8 cellular contexts compared by ENCODE assay signal in the genomic region with DNA sequence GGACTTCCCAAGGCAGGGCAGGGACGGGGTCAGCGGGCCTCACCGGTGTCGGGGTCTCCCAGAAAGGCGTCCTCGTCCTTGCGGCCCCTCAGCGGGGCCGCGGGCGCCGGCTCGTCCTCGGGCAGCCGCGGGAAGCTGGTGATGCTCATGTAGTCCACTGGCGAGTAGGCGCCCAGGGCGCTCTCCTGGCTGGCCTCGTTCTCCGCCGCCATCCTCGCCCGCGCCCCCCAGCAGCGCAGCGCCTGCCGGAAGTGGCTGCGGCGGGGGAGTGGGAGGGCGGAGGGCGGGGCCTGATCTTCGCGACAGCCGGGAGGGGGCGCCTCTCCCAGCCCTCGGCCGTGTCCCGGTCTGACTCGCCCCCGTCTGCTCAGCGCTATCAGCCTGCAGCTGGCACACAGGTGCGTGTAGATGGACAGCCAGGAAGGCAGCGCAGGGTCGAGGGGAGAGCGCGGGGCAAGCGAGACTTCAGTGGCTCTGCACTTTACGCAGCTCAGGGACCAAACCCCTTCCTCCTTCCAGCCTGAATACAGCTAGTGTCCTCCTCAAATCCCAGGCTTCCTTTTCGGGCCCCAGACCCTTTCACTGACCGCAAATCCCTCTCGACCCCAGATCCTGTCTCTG. TPM values are rescaled to one million over a fixed set of nuclear protein-coding genes. Genes with fewer than 3 reads are reported as not detected.
DNase-seq lines count a peak whose midpoint lies in the region; ATAC-seq, FAIRE-seq and TF ChIP-seq lines count a peak whose summit lies in the region.

A gene with protein sequence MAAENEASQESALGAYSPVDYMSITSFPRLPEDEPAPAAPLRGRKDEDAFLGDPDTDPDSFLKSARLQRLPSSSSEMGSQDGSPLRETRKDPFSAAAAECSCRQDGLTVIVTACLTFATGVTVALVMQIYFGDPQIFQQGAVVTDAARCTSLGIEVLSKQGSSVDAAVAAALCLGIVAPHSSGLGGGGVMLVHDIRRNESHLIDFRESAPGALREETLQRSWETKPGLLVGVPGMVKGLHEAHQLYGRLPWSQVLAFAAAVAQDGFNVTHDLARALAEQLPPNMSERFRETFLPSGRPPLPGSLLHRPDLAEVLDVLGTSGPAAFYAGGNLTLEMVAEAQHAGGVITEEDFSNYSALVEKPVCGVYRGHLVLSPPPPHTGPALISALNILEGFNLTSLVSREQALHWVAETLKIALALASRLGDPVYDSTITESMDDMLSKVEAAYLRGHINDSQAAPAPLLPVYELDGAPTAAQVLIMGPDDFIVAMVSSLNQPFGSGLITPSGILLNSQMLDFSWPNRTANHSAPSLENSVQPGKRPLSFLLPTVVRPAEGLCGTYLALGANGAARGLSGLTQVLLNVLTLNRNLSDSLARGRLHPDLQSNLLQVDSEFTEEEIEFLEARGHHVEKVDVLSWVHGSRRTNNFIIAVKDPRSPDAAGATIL (minus strand): TSS at position 253 of the 621 bp plus-strand sequence. CDS start 41 bp downstream, at position 212.

- H3K27ac Mint-ChIP-seq in activated naive CD8-positive, alpha-beta T cell treated with anti-CD3 and anti-CD28 coated beads, Interleukin-2, amount 10 ng/mL, durations not matched to agents 7 days and 5 days, result peak within 1 kb of the TSS; percentile 74

- TF ChIP-seq CTCF in SU-DHL-6 (IDR thresholded peaks at IDR 0.05; ENCODE audit: insufficient read depth, low read length, poor library complexity, severe bottlenecking), result peak; percentile 74
- peak; percentile 55 for TF ChIP-seq CTCF in cardiac muscle cell (IDR thresholded peaks at IDR 0.05; ENCODE audit: low read depth, low read length)
- peak; percentile 46 to 61 (median 56) for TF ChIP-seq CTCF in pancreas (IDR thresholded peaks at IDR 0.05)

- H3K36me3 Mint-ChIP-seq in activated naive CD8-positive, alpha-beta T cell treated with anti-CD3 and anti-CD28 coated beads, Interleukin-2, amount 10 ng/mL, durations not matched to agents 7 days and 5 days, result no peaks in the 10 kb centered on the region

- H4K20me1 ChIP-seq in SU-DHL-6 (ENCODE audit: low read depth, low read length), result no peaks in the 10 kb centered on the region

- H3K27me3 ChIP-seq in SU-DHL-6 (ENCODE audit: low read length), result no peaks in the 10 kb centered on the region
- H3K27me3 ChIP-seq in cardiac muscle cell, result no peaks in the 10 kb centered on the region
- H3K27me3 ChIP-seq in pancreas, result no peaks in the 10 kb centered on the region
- H3K27me3 ChIP-seq in thymus (ENCODE audit: control insufficient read depth, insufficient read depth), result peaks cover 5% of the 10 kb centered on the region

- H3K27ac ChIP-seq in SU-DHL-6 (ENCODE audit: low read depth, low read length) (no peak within 1 kb of the TSS), cardiac muscle cell (no peak within 1 kb of the TSS), pancreas (peak within 1 kb of the TSS; percentile 42 to 56 (median 49)), thymus (ENCODE audit: low read depth) (peak within 1 kb of the TSS; percentile 8)

- no peak for FAIRE-seq in pancreas (lab: Jason Lieb, UNC)

- H3K4me3 ChIP-seq in SU-DHL-6 (ENCODE audit: insufficient read depth, low read length, poor library complexity, severe bottlenecking) (peak within 1 kb of the TSS; percentile 2), cardiac muscle cell (peak within 1 kb of the TSS; percentile 69), pancreas (peak within 1 kb of the TSS; percentile 39 to 79 (median 67)), thymus (ENCODE audit: low read length) (peak within 1 kb of the TSS; percentile 50)

- peaks cover 51% of the 10 kb centered on the region for H3K4me1 Mint-ChIP-seq in activated naive CD8-positive, alpha-beta T cell treated with anti-CD3 and anti-CD28 coated beads, Interleukin-2, amount 10 ng/mL, durations not matched to agents 7 days and 5 days

- H3K9me2 ChIP-seq in SU-DHL-6 (replicated peaks; ENCODE audit: insufficient read depth, low read length), result no peaks in the 10 kb centered on the region

- POLR2A ChIA-PET in activated naive CD8-positive, alpha-beta T cell treated with anti-CD3 and anti-CD28 coated beads, Interleukin-2, amount 10 ng/mL, durations not matched to agents 7 days and 5 days (lab: Charles Lee), result interaction anchor here (0.6 to 5.7 kb wide), 5 partner anchors 16 to 405 kb away, joined by 3 to 44 read pairs (median 3); a partner anchor contains a TSS

- ATAC-seq in GM21447 (IDR thresholded peaks at IDR 0.05; ENCODE audit: unreplicated experiment) (peak; percentile 36), pancreas (peak; percentile 64 to 80 (median 72))
- ATAC-seq in activated naive CD8-positive, alpha-beta T cell treated with anti-CD3 and anti-CD28 coated beads, Interleukin-2, amount 10 ng/mL, durations not matched to agents 7 days and 5 days (ENCODE audit: low read depth), result peak; percentile 51

- H3K79me2 ChIP-seq in SU-DHL-6 (ENCODE audit: insufficient read depth, low read length), result no peaks in the 10 kb centered on the region

- H3K4me2 ChIP-seq in SU-DHL-6 (ENCODE audit: low read depth, low read length, poor library complexity, severe bottlenecking), result peak within 1 kb of the TSS; percentile 29

- H3K36me3 ChIP-seq in SU-DHL-6 (ENCODE audit: low read length) (no peaks in the 10 kb centered on the region), cardiac muscle cell (no peaks in the 10 kb centered on the region), pancreas (no peaks in the 10 kb centered on the region), thymus (ENCODE audit: control insufficient read depth, insufficient read depth) (no peaks in the 10 kb centered on the region)

- 1% methylated on average over 38 to 52 of the region's 52 CpGs for WGBS in pancreas, 2 donors
- WGBS in thymus, result 2% methylated on average over 52 of the region's 52 CpGs

- no peaks in the 10 kb centered on the region for H3K9me3 Mint-ChIP-seq in activated naive CD8-positive, alpha-beta T cell treated with anti-CD3 and anti-CD28 coated beads, Interleukin-2, amount 10 ng/mL, durations not matched to agents 7 days and 5 days

- H3K9me3 ChIP-seq in SU-DHL-6 (ENCODE audit: insufficient read depth, low read length), result no peaks in the 10 kb centered on the region
- H3K9me3 ChIP-seq in cardiac muscle cell (ENCODE audit: low read depth), result no peaks in the 10 kb centered on the region
- H3K9me3 ChIP-seq in pancreas, result no peaks in the 10 kb centered on the region
- H3K9me3 ChIP-seq in thymus (ENCODE audit: control insufficient read depth), result no peaks in the 10 kb centered on the region

- H3K27me3 Mint-ChIP-seq in activated naive CD8-positive, alpha-beta T cell treated with anti-CD3 and anti-CD28 coated beads, Interleukin-2, amount 10 ng/mL, durations not matched to agents 7 days and 5 days, result peaks cover 2% of the 10 kb centered on the region

- no peak within 1 kb of the TSS for H2AFZ ChIP-seq in SU-DHL-6 (ENCODE audit: low read depth, low read length, severe bottlenecking)

- no peak within 1 kb of the TSS; the same call in 1 of the 2 replicates for H3K9ac ChIP-seq in SU-DHL-6 (ENCODE audit: low read length)

- intact Hi-C loops in pancreas (cut with DNase I), result loop anchor here in 1 of 3 donors (10.0 kb wide), 1 partner anchor 82 kb away; a partner anchor contains a TSS

- DNase-seq in C1 segment of cervical spinal cord (lab: John Stamatoyannopoulos, UW) (peak in 13 of 14 donors; percentile 31 to 84 (median 67)), NAMALWA (ENCODE audit: low spot score) (peak; percentile 83), cardiac muscle cell (ENCODE audit: low read depth in 1 of 2, low spot score in 1 of 2) (peak; percentile 72 to 86), pancreas (peak; percentile 81 to 95 (median 89))
- peak; percentile 93 for DNase-seq in activated naive CD8-positive, alpha-beta T cell treated with anti-CD3 and anti-CD28 coated beads, Interleukin-2, amount 10 ng/mL, durations not matched to agents 7 days and 5 days

- peaks cover 3% of the 10 kb centered on the region for H3K4me1 ChIP-seq in cardiac muscle cell (ENCODE audit: low read depth)
- H3K4me1 ChIP-seq in pancreas, result peaks cover 0 to 17% (median 6%) of the 10 kb centered on the region in 3 donors
- peaks cover 12% of the 10 kb centered on the region for H3K4me1 ChIP-seq in thymus (ENCODE audit: control insufficient read depth, insufficient read depth, low read length)

- H3F3A ChIP-seq in SU-DHL-6 (ENCODE audit: insufficient read depth), result no peaks in the 10 kb centered on the region

- peak within 1 kb of the TSS; percentile 83 for H3K4me3 Mint-ChIP-seq in activated naive CD8-positive, alpha-beta T cell treated with anti-CD3 and anti-CD28 coated beads, Interleukin-2, amount 10 ng/mL, durations not matched to agents 7 days and 5 days

RNA-seq across cellular contexts. Expression of the gene that starts here (rescaled TPM):
- 10 to 100 TPM; 19.8 to 20.1 TPM for total RNA-seq in activated naive CD8-positive, alpha-beta T cell treated with anti-CD3 and anti-CD28 coated beads, Interleukin-2, amount 10 ng/mL, durations not matched to agents 7 days and 5 days
- total RNA-seq in cardiac muscle cell (29.6 and 32.3 TPM in 2 replicates), pancreas (10 to 100 TPM; 12.1 to 23.7 (median 13.9) TPM)
- polyA plus RNA-seq in cardiac muscle cell (53.8 and 58.6 TPM in 2 replicates), pancreas (10 to 100 TPM; 24.1 to 30.3 TPM), thymus (19.4 TPM)

Comparison
In these comparisons a context has a peak if more than half of its experiments do, and no peak if none do; other contexts are left out.
1. H3K27ac ChIP-seq: peak in pancreas (4 of 4) and thymus (single experiment); none in SU-DHL-6 (single experiment) and cardiac muscle cell (single experiment).
2. H3K4me3 ChIP-seq: peak in every context shown above with its lines; median percentile 69 in cardiac muscle cell; 67 in pancreas; 50 in thymus; 2 in SU-DHL-6.
3. Peak in every context shown above with its lines, with median percentiles within 50 percentile points of each other: DNase-seq, ATAC-seq and CTCF ChIP-seq.